In the genomic region with DNA sequence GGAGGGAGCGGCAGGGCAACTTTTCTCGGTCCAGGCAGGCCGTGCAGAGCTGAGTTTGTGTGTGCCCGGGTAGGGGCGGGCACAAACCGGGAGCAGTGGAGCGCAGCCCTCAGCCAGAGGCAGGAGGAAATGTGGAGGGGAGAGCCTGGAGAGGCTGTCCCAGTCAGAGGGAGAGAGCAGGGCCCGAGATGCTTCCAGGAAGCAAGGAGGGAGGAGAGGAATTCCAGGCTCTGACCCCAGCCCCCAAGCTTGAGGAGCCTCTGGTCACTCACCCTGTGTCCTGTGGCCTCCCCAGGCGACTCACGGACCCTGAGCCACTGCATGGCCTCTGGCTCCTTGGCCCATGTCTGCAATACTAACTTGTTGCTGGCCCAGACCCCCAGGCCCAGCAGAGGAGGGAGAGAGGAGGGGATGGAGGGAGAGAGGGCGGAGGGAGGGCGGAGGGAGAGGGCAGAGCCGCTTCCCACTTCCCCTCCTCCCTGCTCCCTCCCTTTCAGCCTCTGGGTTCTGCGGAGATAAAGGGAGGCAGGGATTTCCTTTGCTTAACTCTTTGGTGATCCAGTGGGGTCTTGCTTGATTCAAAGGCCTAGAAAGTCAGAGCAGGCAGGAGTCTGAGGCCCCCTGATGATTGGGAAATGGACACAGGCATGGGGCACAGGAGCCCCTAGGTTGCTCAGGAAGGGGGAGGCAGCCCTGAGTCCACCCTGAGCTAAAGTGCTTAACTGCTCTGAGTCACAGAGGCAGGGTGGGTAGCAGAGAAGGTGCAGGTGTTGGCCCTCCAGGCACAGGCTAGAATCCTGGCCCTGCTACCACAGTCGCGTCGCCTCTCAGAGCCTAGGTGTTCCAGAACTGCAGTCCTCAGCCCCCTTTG, we compare ENCODE assay signal across 8 cellular contexts. TPM values are rescaled to one million over a fixed set of nuclear protein-coding genes. Genes with fewer than 3 reads are reported as not detected.
A peak's percentile ranks its signal among the peaks of the same experiment; 100 is the strongest.
DNase-seq lines count a peak whose midpoint lies in the region; ATAC-seq and TF ChIP-seq lines count a peak whose summit lies in the region.

A gene (minus strand): TSS at position 357 of the 871 bp plus-strand sequence. CDS start 34 bp downstream, at position 323.

- TF ChIP-seq CTCF in VCaP (conservative IDR thresholded peaks at IDR 0.05) = no peak

- peak; percentile 84 for ATAC-seq in Right ventricle myocardium superior (ENCODE audit: poor library complexity)
- ATAC-seq in activated CD4-positive, alpha-beta T cell treated with anti-CD3 and anti-CD28 coated beads for 36 hours = no peak

- H3K9me3 Mint-ChIP-seq in activated CD4-positive, alpha-beta T cell treated with anti-CD3 and anti-CD28 coated beads for 36 hours (ENCODE audit: low read depth) = no peaks in the 10 kb centered on the region

- intact Hi-C loops in Right ventricle myocardium superior (cut with DNase I) = no loop called here
- intact Hi-C loops in activated CD4-positive, alpha-beta T cell treated with anti-CD3 and anti-CD28 coated beads for 36 hours (cut with DNase I, micrococcal nuclease) = no loop called here

- H3K36me3 Mint-ChIP-seq in activated CD4-positive, alpha-beta T cell treated with anti-CD3 and anti-CD28 coated beads for 36 hours (ENCODE audit: low read depth) = peaks cover 16% of the 10 kb centered on the region

- H3K4me1 Mint-ChIP-seq in activated CD4-positive, alpha-beta T cell treated with anti-CD3 and anti-CD28 coated beads for 36 hours = peaks cover 26% of the 10 kb centered on the region

- DNase-seq in GM03348 (ENCODE audit: low spot score) = peak; percentile 63
- peak; percentile 77 for DNase-seq in Right ventricle myocardium superior
- DNase-seq in pulmonary artery endothelial cell (ENCODE audit: low read depth, low spot score) = no peak
- DNase-seq in SKM-1 (lab: John Stamatoyannopoulos, UW; ENCODE audit: unreplicated experiment) = no peak
- DNase-seq in germinal center (ENCODE audit: low spot score) = no peak
- no peak for DNase-seq in activated CD4-positive, alpha-beta T cell treated with anti-CD3 and anti-CD28 coated beads for 36 hours
- DNase-seq in mucosa of gallbladder (ENCODE audit: low spot score) = no peak

- H3K4me3 Mint-ChIP-seq in activated CD4-positive, alpha-beta T cell treated with anti-CD3 and anti-CD28 coated beads for 36 hours = no peak within 1 kb of the TSS

- POLR2A ChIA-PET in activated CD4-positive, alpha-beta T cell treated with anti-CD3 and anti-CD28 coated beads for 36 hours (lab: Charles Lee) = no interaction called here

- H3K27me3 Mint-ChIP-seq in activated CD4-positive, alpha-beta T cell treated with anti-CD3 and anti-CD28 coated beads for 36 hours = no peaks in the 10 kb centered on the region

- peak within 1 kb of the TSS; percentile 92 for H3K27ac ChIP-seq in VCaP

- no peak within 1 kb of the TSS for H3K27ac Mint-ChIP-seq in activated CD4-positive, alpha-beta T cell treated with anti-CD3 and anti-CD28 coated beads for 36 hours

- CTCF ChIA-PET in activated CD4-positive, alpha-beta T cell treated with anti-CD3 and anti-CD28 coated beads for 36 hours (lab: Charles Lee) = interaction anchor here (2.7 kb wide), 1 partner anchor 12 kb away, joined by 9 read pairs; no protein-coding TSS in a partner anchor

RNA-seq across cellular contexts. Expression of the gene that starts here (rescaled TPM):
- total RNA-seq in Right ventricle myocardium superior = 1.5 TPM
- 10.7 and 16.5 TPM in 2 replicates for total RNA-seq in pulmonary artery endothelial cell
- total RNA-seq in activated CD4-positive, alpha-beta T cell treated with anti-CD3 and anti-CD28 coated beads for 36 hours = 1 to 10 TPM; 8.4 to 8.7 TPM
- total RNA-seq in mucosa of gallbladder = 7.2 TPM

Comparison
In these comparisons a context has a peak if more than half of its experiments do, and no peak if none do; other contexts are left out.
1. DNase-seq: peak in GM03348 (single experiment) and Right ventricle myocardium superior (single experiment); none in pulmonary artery endothelial cell (single experiment), SKM-1 (single experiment), germinal center (single experiment), activated CD4-positive, alpha-beta T cell treated with anti-CD3 and anti-CD28 coated beads for 36 hours (single experiment) and mucosa of gallbladder (single experiment).